In the genomic region with DNA sequence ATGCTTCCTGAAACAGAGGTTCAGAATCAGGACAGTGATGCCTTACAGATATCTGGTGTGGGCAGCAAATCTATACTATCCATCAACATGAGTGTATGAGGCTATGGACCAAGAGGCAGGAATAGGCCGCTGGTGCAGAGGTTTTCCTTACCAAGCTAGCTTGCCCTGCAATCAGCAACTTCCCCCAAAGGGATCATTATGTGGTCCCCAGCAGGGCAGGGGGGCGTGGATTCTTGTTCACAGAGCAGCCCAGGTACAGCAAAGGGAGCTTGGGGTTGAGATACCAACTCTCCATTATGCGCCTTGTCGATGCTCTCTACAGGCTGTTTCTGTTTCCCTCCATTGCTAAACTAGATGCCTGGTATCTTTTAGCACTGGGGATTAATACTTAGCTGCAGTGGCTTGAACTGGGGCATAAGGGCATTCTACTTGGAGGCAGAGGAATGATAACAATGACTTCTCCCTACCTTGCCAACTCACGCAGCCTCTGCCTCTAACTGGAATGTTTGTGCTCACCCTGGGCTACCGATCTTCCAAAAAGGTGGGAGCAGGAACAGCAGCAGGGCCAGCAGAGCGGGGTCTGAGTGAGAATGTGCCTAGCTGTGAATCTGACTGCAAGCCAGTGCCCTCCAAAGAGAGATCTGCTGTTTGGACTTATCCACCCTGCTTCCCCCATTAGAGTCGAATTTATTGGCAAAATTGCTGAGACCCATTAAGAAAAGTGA, we compare ENCODE assay signal across 9 cellular contexts. TPM values are rescaled to one million over a fixed set of nuclear protein-coding genes. Genes with fewer than 3 reads are reported as not detected.
DNase-seq lines count a peak whose midpoint lies in the region; ATAC-seq and TF ChIP-seq lines count a peak whose summit lies in the region.
"Had no signal": no experiment of that assay in that cellular context is flagged by ENCODE, and none has a peak within 500 bp of the region (broad histone marks: within the 10 kb centered on the region; RNA-seq: fewer than 3 reads in every experiment).

No MANE protein-coding gene starts in this region.

- H3K36me3 ChIP-seq in GM23338 (ENCODE audit: insufficient read depth): no peaks in the 10 kb centered on the region
- no peaks in the 10 kb centered on the region for H3K36me3 ChIP-seq in SJSA1
- H3K36me3 ChIP-seq in iPS-15b (ENCODE audit: control insufficient read depth, insufficient read depth, low read length): no peaks in the 10 kb centered on the region
- no peaks in the 10 kb centered on the region for H3K36me3 ChIP-seq in skeletal muscle tissue (ENCODE audit: control insufficient read depth in 3 of 3, insufficient read depth in 3 of 3, low read length in 3 of 3)

- H3F3A ChIP-seq in GM23338 (replicated peaks; ENCODE audit: low read depth): no peaks in the 10 kb centered on the region

- H3K27ac Mint-ChIP-seq in GM23338: no peak overlapping the region

- peak overlapping the region; percentile 71 for H3K4me3 Mint-ChIP-seq in GM23338

- H3K9ac ChIP-seq in iPS-15b (ENCODE audit: low read depth, low read length) (peak overlapping the region; percentile 37), skeletal muscle tissue (ENCODE audit: low read depth in 1 of 3, low read length in 3 of 3) (no peak overlapping the region)

- H3K9me3 ChIP-seq in SJSA1 (replicated peaks): peaks cover 12% of the 10 kb centered on the region
- H3K9me3 ChIP-seq in iPS-15b (ENCODE audit: control insufficient read depth, insufficient read depth, low read length): no peaks in the 10 kb centered on the region
- H3K9me3 ChIP-seq in skeletal muscle tissue (ENCODE audit: control insufficient read depth in 3 of 3, low read length in 3 of 3): no peaks in the 10 kb centered on the region
- H3K9me3 ChIP-seq: mucosa of descending colon had no signal

- DNase-seq in GM23338 (ENCODE audit: low spot score): peak; percentile 40
- DNase-seq in SJSA1 (ENCODE audit: low read depth in 1 of 2, low spot score in 2 of 2): peak; percentile 84 to 95
- DNase-seq in RPMI8226: no peak
- no peak for DNase-seq in NCI-H345 treated with DMSO at 0.1 percent for 48 hours (lab: John Stamatoyannopoulos, UW; ENCODE audit: unreplicated experiment)
- DNase-seq in left cardiac atrium: no peak
- DNase-seq: amniotic stem cell had no signal

- TF ChIP-seq CTCF in GM23338 (conservative IDR thresholded peaks at IDR 0.05; ENCODE audit: low read depth in 2 of 2): no peak

- H3K36me3 Mint-ChIP-seq in GM23338 (ENCODE audit: low read depth): no peaks in the 10 kb centered on the region

- H3K4me1 Mint-ChIP-seq in GM23338: peaks cover 8% of the 10 kb centered on the region

- peaks cover 30% of the 10 kb centered on the region for H3K27me3 Mint-ChIP-seq in GM23338 (ENCODE audit: insufficient read depth, low read depth, poor library complexity)

- ATAC-seq in GM23338 (peak; percentile 57), left cardiac atrium (no peak)

- no peaks in the 10 kb centered on the region for H3K9me2 ChIP-seq in GM23338 (ENCODE audit: insufficient read depth)

- peak overlapping the region; percentile 86 for H3K4me2 ChIP-seq in GM23338

- H3K4me3 ChIP-seq in GM23338: peak overlapping the region; percentile 52
- H3K4me3 ChIP-seq in SJSA1: no peak overlapping the region
- H3K4me3 ChIP-seq in iPS-15b (ENCODE audit: low read depth, low read length): peak overlapping the region; percentile 50
- H3K4me3 ChIP-seq in skeletal muscle tissue (ENCODE audit: low read length in 3 of 3): peak overlapping the region in 2 of 3 donors; percentile 40 to 45
- H3K4me3 ChIP-seq: mucosa of descending colon had no signal

- H3K4me1 ChIP-seq in GM23338 (ENCODE audit: insufficient read depth): peaks cover 9% of the 10 kb centered on the region
- H3K4me1 ChIP-seq in SJSA1 (replicated peaks): peaks cover 8% of the 10 kb centered on the region
- H3K4me1 ChIP-seq in iPS-15b (ENCODE audit: control insufficient read depth, insufficient read depth, low read length): no peaks in the 10 kb centered on the region
- H3K4me1 ChIP-seq in skeletal muscle tissue (ENCODE audit: control insufficient read depth in 3 of 3, insufficient read depth in 3 of 3, low read length in 3 of 3): peaks cover 0 to 7% (median 4%) of the 10 kb centered on the region in 3 donors

- no peaks in the 10 kb centered on the region for H3K79me2 ChIP-seq in GM23338 (replicated peaks; ENCODE audit: insufficient read depth)

- H4K20me1 ChIP-seq in GM23338 (replicated peaks; ENCODE audit: insufficient read depth): no peaks in the 10 kb centered on the region

- peak overlapping the region; percentile 100 for H2AFZ ChIP-seq in GM23338

- H3K27me3 ChIP-seq in GM23338 (ENCODE audit: insufficient read depth): peaks cover 28% of the 10 kb centered on the region
- H3K27me3 ChIP-seq in SJSA1 (replicated peaks): peaks cover 93% of the 10 kb centered on the region
- H3K27me3 ChIP-seq in iPS-15b (ENCODE audit: control insufficient read depth, insufficient read depth, low read length): peaks cover 36% of the 10 kb centered on the region
- H3K27me3 ChIP-seq in skeletal muscle tissue (ENCODE audit: control insufficient read depth in 3 of 3, insufficient read depth in 3 of 3, low read length in 3 of 3): peaks cover 52 to 69% (median 66%) of the 10 kb centered on the region in 3 donors

- intact Hi-C loops in left cardiac atrium (cut with DNase I): no loop called here

- H3K27ac ChIP-seq in GM23338 (ENCODE audit: low read depth): no peak overlapping the region
- no peak overlapping the region for H3K27ac ChIP-seq in SJSA1
- no peak overlapping the region for H3K27ac ChIP-seq in skeletal muscle tissue (ENCODE audit: low read depth, low read length)

- H3K9me3 Mint-ChIP-seq in GM23338: no peaks in the 10 kb centered on the region

TF ChIP-seq in GM23338, 12 proteins besides CTCF, POLR2A, EP300 and RAD21:
- TF ChIP-seq, protein P1, sequence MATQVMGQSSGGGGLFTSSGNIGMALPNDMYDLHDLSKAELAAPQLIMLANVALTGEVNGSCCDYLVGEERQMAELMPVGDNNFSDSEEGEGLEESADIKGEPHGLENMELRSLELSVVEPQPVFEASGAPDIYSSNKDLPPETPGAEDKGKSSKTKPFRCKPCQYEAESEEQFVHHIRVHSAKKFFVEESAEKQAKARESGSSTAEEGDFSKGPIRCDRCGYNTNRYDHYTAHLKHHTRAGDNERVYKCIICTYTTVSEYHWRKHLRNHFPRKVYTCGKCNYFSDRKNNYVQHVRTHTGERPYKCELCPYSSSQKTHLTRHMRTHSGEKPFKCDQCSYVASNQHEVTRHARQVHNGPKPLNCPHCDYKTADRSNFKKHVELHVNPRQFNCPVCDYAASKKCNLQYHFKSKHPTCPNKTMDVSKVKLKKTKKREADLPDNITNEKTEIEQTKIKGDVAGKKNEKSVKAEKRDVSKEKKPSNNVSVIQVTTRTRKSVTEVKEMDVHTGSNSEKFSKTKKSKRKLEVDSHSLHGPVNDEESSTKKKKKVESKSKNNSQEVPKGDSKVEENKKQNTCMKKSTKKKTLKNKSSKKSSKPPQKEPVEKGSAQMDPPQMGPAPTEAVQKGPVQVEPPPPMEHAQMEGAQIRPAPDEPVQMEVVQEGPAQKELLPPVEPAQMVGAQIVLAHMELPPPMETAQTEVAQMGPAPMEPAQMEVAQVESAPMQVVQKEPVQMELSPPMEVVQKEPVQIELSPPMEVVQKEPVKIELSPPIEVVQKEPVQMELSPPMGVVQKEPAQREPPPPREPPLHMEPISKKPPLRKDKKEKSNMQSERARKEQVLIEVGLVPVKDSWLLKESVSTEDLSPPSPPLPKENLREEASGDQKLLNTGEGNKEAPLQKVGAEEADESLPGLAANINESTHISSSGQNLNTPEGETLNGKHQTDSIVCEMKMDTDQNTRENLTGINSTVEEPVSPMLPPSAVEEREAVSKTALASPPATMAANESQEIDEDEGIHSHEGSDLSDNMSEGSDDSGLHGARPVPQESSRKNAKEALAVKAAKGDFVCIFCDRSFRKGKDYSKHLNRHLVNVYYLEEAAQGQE (IDR thresholded peaks at IDR 0.05; ENCODE audit: unreplicated experiment): no peak

RNA-seq across cellular contexts. Expression of a gene that starts 10.3 kb away (rescaled TPM):
- not detected in 2 replicates for total RNA-seq in GM23338 (2014; rRNA removed; shearing (Covaris generic))
- polyA plus RNA-seq in GM23338 (2016; fragmentation: Nextera tagmentation; extraction: Ambion mirVana): not detected in 2 replicates
- 1.00 TPM in 1 of 2 replicates, not detected in the other for total RNA-seq in SJSA1 (2014; rRNA removed; shearing (Covaris generic))
- total RNA-seq in skeletal muscle tissue (2.1 TPM), left cardiac atrium (under 1 TPM in 1 of 2 donors, not detected in 1; 0.18 TPM)

RNA-seq across cellular contexts. Expression of a gene that starts 12.8 kb away (rescaled TPM):
- total RNA-seq in GM23338 (2014; rRNA removed; shearing (Covaris generic)): not detected in 2 replicates
- polyA plus RNA-seq in GM23338 (2016; fragmentation: Nextera tagmentation; extraction: Ambion mirVana): not detected in 2 replicates
- total RNA-seq in SJSA1 (2014; rRNA removed; shearing (Covaris generic)): not detected in 2 replicates
- total RNA-seq in skeletal muscle tissue (not detected), left cardiac atrium (not detected)
- total RNA-seq: mucosa of descending colon had no signal

RNA-seq across cellular contexts. Expression of a gene that starts 38.5 kb away (rescaled TPM):
- not detected in 2 replicates for total RNA-seq in GM23338 (2014; rRNA removed; shearing (Covaris generic))
- polyA plus RNA-seq in GM23338 (2016; fragmentation: Nextera tagmentation; extraction: Ambion mirVana): not detected in 2 replicates
- not detected in 2 replicates for total RNA-seq in SJSA1 (2014; rRNA removed; shearing (Covaris generic))
- total RNA-seq in skeletal muscle tissue (not detected), left cardiac atrium (not detected)

Comparison
In these comparisons a context has a peak if more than half of its experiments do, and no peak if none do; other contexts are left out.
1. DNase-seq: peak in GM23338 (single experiment) and SJSA1 (2 of 2); none in RPMI8226 (single experiment), NCI-H345 treated with DMSO at 0.1 percent for 48 hours (single experiment) and left cardiac atrium (single experiment).